In the genomic region with DNA sequence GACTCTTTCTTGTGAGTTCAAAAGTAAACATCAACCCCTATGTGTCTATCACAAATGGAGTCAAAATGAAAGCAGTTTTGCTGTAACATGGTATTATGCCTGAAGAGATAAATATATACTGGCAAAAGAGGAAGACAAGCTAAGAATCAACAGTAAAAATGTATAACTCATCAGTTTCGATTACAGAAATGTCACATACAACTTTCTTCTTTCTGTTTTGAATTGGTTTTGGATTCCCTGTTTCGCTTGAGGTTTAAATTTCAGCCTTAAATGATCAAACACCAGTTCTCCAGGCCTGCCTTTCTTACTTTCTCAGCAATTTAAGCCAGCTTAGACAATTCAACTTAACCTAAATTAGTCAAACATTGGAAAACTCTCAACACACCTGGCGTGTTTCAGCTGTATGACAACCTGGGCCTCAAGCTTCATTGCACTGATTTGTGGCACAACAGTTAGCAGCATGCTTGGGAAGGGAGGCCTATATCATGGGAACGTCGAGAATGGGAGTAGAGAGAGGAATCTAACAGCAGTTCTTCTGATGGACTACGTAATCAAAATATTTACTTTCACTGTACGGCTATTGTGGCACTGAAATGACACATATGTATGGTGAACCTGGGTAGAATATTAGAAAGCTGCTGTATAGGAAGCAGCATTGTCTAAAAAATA, we compare ENCODE assay signal across 8 cellular contexts. TPM values are rescaled to one million over a fixed set of nuclear protein-coding genes. Genes with fewer than 3 reads are reported as not detected.
DNase-seq lines count a peak whose midpoint lies in the region; ATAC-seq and TF ChIP-seq lines count a peak whose summit lies in the region.

No MANE protein-coding gene starts in this region.

- intact Hi-C loops in left ventricle myocardium superior (cut with micrococcal nuclease): no loop called here
- intact Hi-C loops in ovary (cut with DNase I): no loop called here
- intact Hi-C loops in esophagus squamous epithelium (cut with DNase I): no loop called here

- no peak for TF ChIP-seq EP300 in ovary (IDR thresholded peaks at IDR 0.05)

- peak; percentile 76 for DNase-seq in GM12865 (ENCODE audit: low read depth)
- no peak for DNase-seq in left ventricle myocardium superior
- no peak for DNase-seq in activated naive CD4-positive, alpha-beta T cell treated with Interleukin-2 at 50 U/mL for 16 hours
- DNase-seq in DMS79 (lab: John Stamatoyannopoulos, UW): no peak
- no peak for DNase-seq in ovary
- DNase-seq in esophagus squamous epithelium (lab: John Stamatoyannopoulos, UW): no peak

- H3K9me3 ChIP-seq in ovary: no peaks in the 10 kb centered on the region
- no peaks in the 10 kb centered on the region for H3K9me3 ChIP-seq in esophagus squamous epithelium

- WGBS in ovary, 3 donors: 57 to 68% (median 62%) methylated on average over 7 of the region's 7 CpGs
- WGBS in esophagus squamous epithelium, 2 donors: 64 to 71% methylated on average over 7 of the region's 7 CpGs

- H3K36me3 ChIP-seq in ovary (no peaks in the 10 kb centered on the region), esophagus squamous epithelium (no peaks in the 10 kb centered on the region)

- TF ChIP-seq CTCF in GM12865 (IDR thresholded peaks at IDR 0.05; ENCODE audit: insufficient read depth, low read depth, low read length, missing control alignments) (no peak), ovary (IDR thresholded peaks at IDR 0.05) (no peak), esophagus squamous epithelium (IDR thresholded peaks at IDR 0.05) (no peak)

- H3K27ac ChIP-seq in ovary: no peak overlapping the region
- H3K27ac ChIP-seq in esophagus squamous epithelium: peak overlapping the region in 2 of 4 donors; percentile 18 to 34

- H3K4me3 ChIP-seq in GM12865 (ENCODE audit: low read depth, low read length): peak overlapping the region; percentile 18; the same call in 1 of the 2 replicates
- no peak overlapping the region for H3K4me3 ChIP-seq in ovary
- no peak overlapping the region for H3K4me3 ChIP-seq in esophagus squamous epithelium

- ATAC-seq in GM21515 (IDR thresholded peaks at IDR 0.05; ENCODE audit: unreplicated experiment): peak; percentile 91
- peak; percentile 88 for ATAC-seq in HG03521 (IDR thresholded peaks at IDR 0.05; ENCODE audit: unreplicated experiment)
- peak; percentile 40 for ATAC-seq in left ventricle myocardium superior

- TF ChIP-seq POLR2A in ovary (IDR thresholded peaks at IDR 0.05): no peak
- no peak for TF ChIP-seq POLR2A in esophagus squamous epithelium (IDR thresholded peaks at IDR 0.05)

- H3K4me1 ChIP-seq in ovary (ENCODE audit: insufficient read depth): peaks cover 4% of the 10 kb centered on the region
- no peaks in the 10 kb centered on the region for H3K4me1 ChIP-seq in esophagus squamous epithelium

- no peaks in the 10 kb centered on the region for H3K27me3 ChIP-seq in ovary
- H3K27me3 ChIP-seq in esophagus squamous epithelium: no peaks in the 10 kb centered on the region

RNA-seq across cellular contexts. Expression of gene MARCKS, which starts 51.8 kb away (rescaled TPM):
- total RNA-seq in left ventricle myocardium superior (25.4 TPM), ovary (100 to 1,000 TPM in 1 of 7 donors, 10 to 100 TPM in 6; 52.1 to 106 (median 67.4) TPM), esophagus squamous epithelium (10 to 100 TPM; 51.5 to 91.3 (median 56.8) TPM)
- 10 to 100 TPM; 29.1 to 53.5 TPM for polyA plus RNA-seq in ovary

Comparison
In these comparisons a context has a peak if more than half of its experiments do, and no peak if none do; other contexts are left out.
1. ATAC-seq: peak in every context shown above with its lines; median percentile 91 in GM21515; 88 in HG03521; 40 in left ventricle myocardium superior.